Comparison of ENCODE assay signal across 35 cellular contexts in genomic region chr13:71517004-71517403, GRCh38.
DNase-seq lines count a peak whose midpoint lies in the region; ATAC-seq and TF ChIP-seq lines count a peak whose summit lies in the region.
"Had no signal": no experiment of that assay in that cellular context is flagged by ENCODE, and none has a peak within 500 bp of the region (broad histone marks: within the 10 kb centered on the region; RNA-seq: fewer than 3 reads in every experiment).

No MANE protein-coding gene starts in this region.

- H3K36me3 Mint-ChIP-seq in activated naive CD4-positive, alpha-beta T cell treated with anti-CD3 and anti-CD28 coated beads, Interleukin-2, amount 10 ng/mL, durations not matched to agents 7 days and 5 days: no peaks in the 10 kb centered on the region
- H3K36me3 Mint-ChIP-seq: activated naive CD8-positive, alpha-beta T cell treated with anti-CD3 and anti-CD28 coated beads, Interleukin-2, amount 10 ng/mL, durations not matched to agents 7 days and 5 days; natural killer cell had no signal

- H3K4me1 ChIP-seq in HEK293 (ENCODE audit: control insufficient read depth, insufficient read depth, low read length) (no peaks in the 10 kb centered on the region), lower lobe of right lung (no peaks in the 10 kb centered on the region)
- H3K4me1 ChIP-seq: ascending aorta; BLaER1 treated with 17β-estradiol and CSF1 and Interleukin-3, amounts not matched to agents 10 nM and 100 nM; esophagus muscularis mucosa; prostate gland; stomach; vagina had no signal

- no peaks in the 10 kb centered on the region for H3K27me3 Mint-ChIP-seq in activated naive CD4-positive, alpha-beta T cell treated with anti-CD3 and anti-CD28 coated beads, Interleukin-2, amount 10 ng/mL, durations not matched to agents 7 days and 5 days
- H3K27me3 Mint-ChIP-seq: activated B cell treated with CpG ODN at 0.5 μM for 24 hours; activated CD4-positive, alpha-beta T cell treated with anti-CD3 and anti-CD28 coated beads, Interleukin-2, amount 10 ng/mL, durations not matched to agents 7 days and 5 days had no signal

- POLR2A ChIA-PET in HEK293 (lab: Yijun Ruan, JAX): no interaction called here

- H3K27ac Mint-ChIP-seq in activated naive CD4-positive, alpha-beta T cell treated with anti-CD3 and anti-CD28 coated beads, Interleukin-2, amount 10 ng/mL, durations not matched to agents 7 days and 5 days: no peak overlapping the region
- H3K27ac Mint-ChIP-seq: activated B cell treated with CpG ODN at 0.5 μM for 24 hours; activated CD4-positive, alpha-beta T cell treated with anti-CD3 and anti-CD28 coated beads, Interleukin-2, amount 10 ng/mL, durations not matched to agents 7 days and 5 days; activated naive CD8-positive, alpha-beta T cell treated with anti-CD3 and anti-CD28 coated beads, Interleukin-2, amount 10 ng/mL, durations not matched to agents 7 days and 5 days; endodermal cell; natural killer cell had no signal

- intact Hi-C loops in lower lobe of right lung (cut with DNase I): no loop called here

- no peaks in the 10 kb centered on the region for H3K9me3 Mint-ChIP-seq in activated naive CD4-positive, alpha-beta T cell treated with anti-CD3 and anti-CD28 coated beads, Interleukin-2, amount 10 ng/mL, durations not matched to agents 7 days and 5 days
- H3K9me3 Mint-ChIP-seq: activated naive CD8-positive, alpha-beta T cell treated with anti-CD3 and anti-CD28 coated beads, Interleukin-2, amount 10 ng/mL, durations not matched to agents 7 days and 5 days; endodermal cell; natural killer cell had no signal

- TF ChIP-seq CTCF in HEK293 (tag by site-specific recombination; IDR thresholded peaks at IDR 0.05): no peak
- TF ChIP-seq CTCF in lower lobe of right lung (IDR thresholded peaks at IDR 0.05): no peak

- H3K4me3 ChIP-seq in HEK293 (ENCODE audit: low read depth, low read length) (no peak overlapping the region), lower lobe of right lung (no peak overlapping the region)
- H3K4me3 ChIP-seq: ascending aorta; BLaER1 treated with 17β-estradiol and CSF1 and Interleukin-3, amounts not matched to agents 10 nM and 100 nM; esophagus muscularis mucosa; lung; prostate gland; stomach; vagina had no signal

- no peaks in the 10 kb centered on the region for H3K4me1 Mint-ChIP-seq in activated naive CD4-positive, alpha-beta T cell treated with anti-CD3 and anti-CD28 coated beads, Interleukin-2, amount 10 ng/mL, durations not matched to agents 7 days and 5 days
- H3K4me1 Mint-ChIP-seq: activated B cell treated with CpG ODN at 0.5 μM for 24 hours; activated CD4-positive, alpha-beta T cell treated with anti-CD3 and anti-CD28 coated beads, Interleukin-2, amount 10 ng/mL, durations not matched to agents 7 days and 5 days; activated naive CD8-positive, alpha-beta T cell treated with anti-CD3 and anti-CD28 coated beads, Interleukin-2, amount 10 ng/mL, durations not matched to agents 7 days and 5 days; endodermal cell; natural killer cell had no signal

- no peak for ATAC-seq in HG03135 (IDR thresholded peaks at IDR 0.05; ENCODE audit: unreplicated experiment)
- no peak for ATAC-seq in lower lobe of right lung
- no peak for ATAC-seq in GM18520 (IDR thresholded peaks at IDR 0.05; ENCODE audit: unreplicated experiment)
- ATAC-seq: natural killer cell, sciatic nerve had no signal

- H3K36me3 ChIP-seq in HEK293 (ENCODE audit: control insufficient read depth in 2 of 2, insufficient read depth in 1 of 2, low read length in 2 of 2) (no peaks in the 10 kb centered on the region), lower lobe of right lung (no peaks in the 10 kb centered on the region)
- H3K36me3 ChIP-seq: ascending aorta; BLaER1 treated with 17β-estradiol and CSF1 and Interleukin-3, amounts not matched to agents 10 nM and 100 nM; esophagus muscularis mucosa; prostate gland; stomach; vagina had no signal

- H3K27ac ChIP-seq in HEK293 (ENCODE audit: extremely low read depth, low read depth, low read length) (no peak overlapping the region), lower lobe of right lung (no peak overlapping the region)
- H3K27ac ChIP-seq: ascending aorta, esophagus muscularis mucosa, prostate gland, RWPE1, stomach, vagina had no signal

- no peaks in the 10 kb centered on the region for H3K9me3 ChIP-seq in HEK293 (ENCODE audit: control insufficient read depth, insufficient read depth, low read depth, low read length)
- H3K9me3 ChIP-seq in lower lobe of right lung: no peaks in the 10 kb centered on the region
- H3K9me3 ChIP-seq: ascending aorta; BLaER1 treated with 17β-estradiol and CSF1 and Interleukin-3, amounts not matched to agents 10 nM and 100 nM; esophagus muscularis mucosa; prostate gland; stomach; vagina had no signal

- CTCF ChIA-PET in HEK293 (lab: Yijun Ruan, JAX): no interaction called here
- CTCF ChIA-PET in activated naive CD4-positive, alpha-beta T cell treated with anti-CD3 and anti-CD28 coated beads, Interleukin-2, amount 10 ng/mL, durations not matched to agents 7 days and 5 days (lab: Charles Lee): no interaction called here

- H3K4me3 Mint-ChIP-seq in activated naive CD4-positive, alpha-beta T cell treated with anti-CD3 and anti-CD28 coated beads, Interleukin-2, amount 10 ng/mL, durations not matched to agents 7 days and 5 days: no peak overlapping the region
- H3K4me3 Mint-ChIP-seq: activated B cell treated with CpG ODN at 0.5 μM for 24 hours; activated CD4-positive, alpha-beta T cell treated with anti-CD3 and anti-CD28 coated beads, Interleukin-2, amount 10 ng/mL, durations not matched to agents 7 days and 5 days; activated naive CD8-positive, alpha-beta T cell treated with anti-CD3 and anti-CD28 coated beads, Interleukin-2, amount 10 ng/mL, durations not matched to agents 7 days and 5 days; endodermal cell; natural killer cell had no signal

- peak; percentile 14 for DNase-seq in A172 (ENCODE audit: low spot score)
- DNase-seq in SW480 (ENCODE audit: low spot score): peak; percentile 18
- peak; percentile 16 for DNase-seq in glomerular visceral epithelial cell (ENCODE audit: extremely low spot score)
- DNase-seq in lower lobe of right lung: no peak
- no peak for DNase-seq in activated naive CD4-positive, alpha-beta T cell treated with anti-CD3 and anti-CD28 coated beads, Interleukin-2, amount 10 ng/mL, durations not matched to agents 7 days and 5 days
- DNase-seq: activated B cell treated with CpG ODN at 0.5 μM for 24 hours; activated CD4-positive, alpha-beta T cell treated with anti-CD3 and anti-CD28 coated beads, Interleukin-2, amount 10 ng/mL, durations not matched to agents 7 days and 5 days; activated gamma-delta T cell; activated naive CD8-positive, alpha-beta T cell treated with anti-CD3 and anti-CD28 coated beads, Interleukin-2, amount 10 ng/mL, durations not matched to agents 7 days and 5 days; activated T-cell treated with anti-CD3 and anti-CD28 coated beads, Interleukin-2, amount 50 U/mL, for 1 hour; caudate nucleus; COR-L47; DMS79; endodermal cell; foreskin melanocyte; GDM1; kidney glomerular epithelial cell; MV-4-11; natural killer cell; NCI-H146; occipital lobe; stimulated activated CD4-positive, alpha-beta T cell treated with anti-CD3 and anti-CD28 coated beads, Interleukin-12 subunit alpha, Interleukin-12 subunit beta, amount 100 ng/mL, for 4 hours; stimulated activated CD4-positive, alpha-beta T cell treated with anti-CD3 and anti-CD28 coated beads, Interleukin-2, amount 100 ng/mL, for 48 hours; stomach had no signal

- no peaks in the 10 kb centered on the region for H3K27me3 ChIP-seq in lower lobe of right lung (ENCODE audit: low read depth)
- H3K27me3 ChIP-seq: ascending aorta; BLaER1 treated with 17β-estradiol and CSF1 and Interleukin-3, amounts not matched to agents 10 nM and 100 nM; esophagus muscularis mucosa; stomach; vagina had no signal

TF ChIP-seq in HEK293, 187 proteins besides CTCF, POLR2A, EP300 and RAD21 (continues in another document):
- TF ChIP-seq SP7 (tag by site-specific recombination; IDR thresholded peaks at IDR 0.05): peak; percentile 43; the same call in 1 of the 2 replicates
- TF ChIP-seq ZBTB26 (tag by site-specific recombination; optimal IDR thresholded peaks at IDR 0.05): no peak
- TF ChIP-seq PRDM6 (tag by site-specific recombination; IDR thresholded peaks at IDR 0.05): peak; percentile 51
- 0 out of 2 replicates have a peak, but pooled peaks have one; percentile 19 for TF ChIP-seq ZNF629 (tag by site-specific recombination; IDR thresholded peaks at IDR 0.05)

Comparison
In these comparisons a context has a peak if more than half of its experiments do, and no peak if none do; other contexts are left out.
1. DNase-seq: peak in A172 (single experiment), SW480 (single experiment) and glomerular visceral epithelial cell (single experiment); none in lower lobe of right lung (single experiment) and activated naive CD4-positive, alpha-beta T cell treated with anti-CD3 and anti-CD28 coated beads, Interleukin-2, amount 10 ng/mL, durations not matched to agents 7 days and 5 days (single experiment).